Comparison of ENCODE assay signal across 17 cellular contexts in genomic region chr11:83079820-83080219, GRCh38.
"Had no signal": no experiment of that assay in that cellular context is flagged by ENCODE, and none has a peak within 500 bp of the region (broad histone marks: within the 10 kb centered on the region; RNA-seq: fewer than 3 reads in every experiment).

No MANE protein-coding gene starts in this region.

- DNase-seq: activated CD4-positive, alpha-beta memory T cell treated with anti-CD3 and anti-CD28 coated beads for 36 hours; activated CD4-positive, alpha-beta T cell treated with anti-CD3 and anti-CD28 coated beads for 36 hours; activated gamma-delta T cell treated with Interleukin-2 at 50 U/mL for 16 hours; activated T-cell treated with anti-CD3 and anti-CD28 coated beads, Interleukin-2, amount 50 U/mL, for 72 hours; adrenal gland; dorsolateral prefrontal cortex; left cardiac atrium; natural killer cell; retina; stimulated activated CD4-positive, alpha-beta T cell treated with anti-CD3 and anti-CD28 coated beads, Interleukin-2, amount 100 ng/mL, for 48 hours; stimulated activated naive CD8-positive, alpha-beta T cell treated with anti-CD3 and anti-CD28 coated beads, Interleukin-15, Interleukin-2, amounts not matched to agents 100 U/mL and 50 U/mL, for 24 hours; testis; upper lobe of left lung; WERI-Rb-1 had no signal

- H3K4me3 ChIP-seq: adrenal gland, dorsolateral prefrontal cortex, lung, testis, upper lobe of left lung had no signal

- H3K9me3 ChIP-seq: adrenal gland, testis, upper lobe of left lung had no signal

- H3K4me1 ChIP-seq: testis, upper lobe of left lung had no signal

- H3K9me3 Mint-ChIP-seq: activated CD4-positive, alpha-beta memory T cell treated with anti-CD3 and anti-CD28 coated beads for 36 hours; activated T-cell treated with anti-CD3 and anti-CD28 coated beads, Interleukin-2, amount 50 U/mL, for 72 hours; natural killer cell; T-helper 1 cell treated with Interleukin-12 subunit alpha and Interleukin-12 subunit beta and Interleukin-4 antibody, amounts not matched to agents 30 μg/mL and 1 μg/mL, for 36 hours had no signal

- ATAC-seq: activated CD4-positive, alpha-beta T cell treated with anti-CD3 and anti-CD28 coated beads for 36 hours; activated T-cell treated with anti-CD3 and anti-CD28 coated beads, Interleukin-2, amount 50 U/mL, for 72 hours; esophagus mucosa; left cardiac atrium; natural killer cell; stimulated activated naive CD8-positive, alpha-beta T cell treated with anti-CD3 and anti-CD28 coated beads, Interleukin-15, Interleukin-2, amounts not matched to agents 100 U/mL and 50 U/mL, for 24 hours had no signal

- H3K27me3 ChIP-seq: adrenal gland, dorsolateral prefrontal cortex, testis, upper lobe of left lung had no signal

- H3K27ac ChIP-seq: adrenal gland, testis, WERI-Rb-1 had no signal

- H3K27ac Mint-ChIP-seq: activated CD4-positive, alpha-beta memory T cell treated with anti-CD3 and anti-CD28 coated beads for 36 hours; T-helper 1 cell treated with Interleukin-12 subunit alpha and Interleukin-12 subunit beta and Interleukin-4 antibody, amounts not matched to agents 30 μg/mL and 1 μg/mL, for 36 hours had no signal

- H3K4me3 Mint-ChIP-seq: activated CD4-positive, alpha-beta memory T cell treated with anti-CD3 and anti-CD28 coated beads for 36 hours; activated CD4-positive, alpha-beta T cell treated with anti-CD3 and anti-CD28 coated beads for 36 hours; activated T-cell treated with anti-CD3 and anti-CD28 coated beads, Interleukin-2, amount 50 U/mL, for 72 hours; natural killer cell; T-helper 1 cell treated with Interleukin-12 subunit alpha and Interleukin-12 subunit beta and Interleukin-4 antibody, amounts not matched to agents 30 μg/mL and 1 μg/mL, for 36 hours had no signal

- H3K36me3 Mint-ChIP-seq: natural killer cell had no signal

- H3K27me3 Mint-ChIP-seq: activated CD4-positive, alpha-beta memory T cell treated with anti-CD3 and anti-CD28 coated beads for 36 hours; activated CD4-positive, alpha-beta T cell treated with anti-CD3 and anti-CD28 coated beads for 36 hours had no signal
